Comparison of ENCODE assay signal across 1 cellular context in the genomic region with DNA sequence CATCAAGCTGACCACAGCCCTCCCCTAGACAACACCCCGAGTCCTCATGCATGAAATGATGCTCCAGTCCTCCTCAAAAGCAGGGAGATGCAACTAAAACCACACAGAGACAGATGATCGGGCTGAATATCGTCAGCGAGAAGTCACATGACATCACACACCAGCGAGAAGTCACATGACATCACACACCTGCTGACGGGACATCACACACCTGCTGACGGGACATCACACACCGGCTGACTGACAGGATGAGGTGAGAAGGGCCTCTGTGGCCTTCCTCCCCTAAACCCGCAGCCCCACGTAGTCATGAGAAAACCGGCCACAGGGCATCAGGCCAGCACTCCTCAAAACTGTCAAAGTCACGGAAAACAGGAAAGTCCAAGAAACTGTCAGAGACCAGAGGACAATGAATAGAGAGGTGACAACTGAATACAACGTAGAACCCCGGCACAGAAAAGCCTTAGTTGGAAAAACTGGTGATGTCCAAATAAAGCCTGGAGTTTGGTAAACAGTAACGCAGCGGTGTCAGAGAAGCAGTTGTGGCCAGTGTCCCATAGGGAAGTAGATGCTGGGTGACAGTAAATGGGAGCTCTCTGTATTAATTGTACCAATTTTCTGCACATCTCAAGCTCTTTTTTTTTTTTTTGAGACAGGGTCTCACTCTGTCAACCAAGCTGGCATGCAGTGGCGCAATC.
TF ChIP-seq lines count a peak whose summit lies in the region.

No MANE protein-coding gene starts in this region.

TF ChIP-seq in H1, 55 proteins besides CTCF, POLR2A, EP300 and RAD21:
- TF ChIP-seq SIN3A (conservative IDR thresholded peaks at IDR 0.05 in 1 of 2, IDR thresholded peaks at IDR 0.05 in 1 of 2; ENCODE audit: low read depth in 1 of 2, low read length in 2 of 2) (no peak), SP1 (IDR thresholded peaks at IDR 0.05; ENCODE audit: low read depth, low read length) (no peak), CBX8 (IDR thresholded peaks at IDR 0.05; ENCODE audit: borderline replicate concordance, low read depth, low read length) (no peak), CREB1 (IDR thresholded peaks at IDR 0.05) (peak; percentile 81)
- TF ChIP-seq, protein P1, sequence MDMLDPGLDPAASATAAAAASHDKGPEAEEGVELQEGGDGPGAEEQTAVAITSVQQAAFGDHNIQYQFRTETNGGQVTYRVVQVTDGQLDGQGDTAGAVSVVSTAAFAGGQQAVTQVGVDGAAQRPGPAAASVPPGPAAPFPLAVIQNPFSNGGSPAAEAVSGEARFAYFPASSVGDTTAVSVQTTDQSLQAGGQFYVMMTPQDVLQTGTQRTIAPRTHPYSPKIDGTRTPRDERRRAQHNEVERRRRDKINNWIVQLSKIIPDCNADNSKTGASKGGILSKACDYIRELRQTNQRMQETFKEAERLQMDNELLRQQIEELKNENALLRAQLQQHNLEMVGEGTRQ (IDR thresholded peaks at IDR 0.05; ENCODE audit: low read length): peak; percentile 81
- TF ChIP-seq, protein P2, sequence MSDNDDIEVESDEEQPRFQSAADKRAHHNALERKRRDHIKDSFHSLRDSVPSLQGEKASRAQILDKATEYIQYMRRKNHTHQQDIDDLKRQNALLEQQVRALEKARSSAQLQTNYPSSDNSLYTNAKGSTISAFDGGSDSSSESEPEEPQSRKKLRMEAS (IDR thresholded peaks at IDR 0.05): peak; percentile 33; the same call in 1 of the 2 replicates
